Comparison of ENCODE assay signal across 1 cellular context in genomic region chr17:82415336-82415735, GRCh38.
TF ChIP-seq lines count a peak whose summit lies in the region.

No MANE protein-coding gene starts in this region.

TF ChIP-seq in WTC11, 78 proteins besides CTCF, POLR2A, EP300 and RAD21 (continued from another document):
- no peak for TF ChIP-seq USF1 (CRISPR knock-in tag; IDR thresholded peaks at IDR 0.05)
- TF ChIP-seq USF2 (CRISPR knock-in tag; IDR thresholded peaks at IDR 0.05): no peak
- TF ChIP-seq FOXP4 (CRISPR knock-in tag; IDR thresholded peaks at IDR 0.05): no peak
- TF ChIP-seq SOX15 (CRISPR knock-in tag; IDR thresholded peaks at IDR 0.05): no peak
- TF ChIP-seq PRDM15 (CRISPR knock-in tag; IDR thresholded peaks at IDR 0.05): no peak
- TF ChIP-seq ZNF532 (CRISPR knock-in tag; IDR thresholded peaks at IDR 0.05; ENCODE audit: borderline replicate concordance): no peak
- TF ChIP-seq ZNF512 (CRISPR knock-in tag; IDR thresholded peaks at IDR 0.05; ENCODE audit: borderline replicate concordance): no peak
- no peak for TF ChIP-seq HMGA2 (CRISPR knock-in tag; IDR thresholded peaks at IDR 0.05)
- TF ChIP-seq AFF4 (CRISPR knock-in tag; IDR thresholded peaks at IDR 0.05; ENCODE audit: borderline replicate concordance): no peak
- no peak for TF ChIP-seq NR2C2 (CRISPR knock-in tag; IDR thresholded peaks at IDR 0.05)
- TF ChIP-seq GTF2I (CRISPR knock-in tag; conservative IDR thresholded peaks at IDR 0.05): no peak
- no peak for TF ChIP-seq E2F1 (CRISPR knock-in tag; IDR thresholded peaks at IDR 0.05)
- no peak for TF ChIP-seq CDX4 (CRISPR knock-in tag; IDR thresholded peaks at IDR 0.05; ENCODE audit: borderline replicate concordance)
